22 cellular contexts compared by ENCODE assay signal in the genomic region with DNA sequence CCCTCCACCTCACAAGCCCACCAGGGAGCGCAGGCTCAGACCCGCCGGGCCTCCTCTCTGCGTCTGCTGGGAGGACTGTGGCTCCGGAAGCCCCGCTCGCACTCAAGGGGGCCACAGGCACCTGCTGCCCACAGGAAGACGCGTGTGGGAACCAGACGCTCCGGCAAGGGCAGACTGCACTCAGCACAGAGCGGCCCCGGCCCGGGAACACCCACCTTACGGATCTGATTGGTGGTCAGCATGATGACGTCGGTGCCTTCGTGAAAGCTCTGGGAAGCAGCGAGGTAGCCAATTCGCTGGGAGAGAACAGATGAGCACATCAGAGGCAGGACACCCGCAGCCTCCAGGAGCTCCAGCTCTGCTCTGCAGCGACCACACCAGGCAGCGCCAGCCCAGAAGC. TPM values are rescaled to one million over a fixed set of nuclear protein-coding genes. Genes with fewer than 3 reads are reported as not detected.
DNase-seq lines count a peak whose midpoint lies in the region; ATAC-seq, FAIRE-seq and TF ChIP-seq lines count a peak whose summit lies in the region.
"Had no signal": no experiment of that assay in that cellular context is flagged by ENCODE, and none has a peak within 500 bp of the region (broad histone marks: within the 10 kb centered on the region; RNA-seq: fewer than 3 reads in every experiment).

No MANE protein-coding gene starts in this region.

- no peak overlapping the region for H3K23ac ChIP-seq in mesendoderm (ENCODE audit: low read length)

- DNase-seq in HepG2 (ENCODE audit: low spot score) (no peak), right lobe of liver (no peak), WTC11 (ENCODE audit: low spot score) (no peak), mesendoderm (peak; percentile 9), NK-92 (lab: John Stamatoyannopoulos, UW; ENCODE audit: unreplicated experiment) (no peak), Ammon's horn (ENCODE audit: low spot score) (no peak), type B pancreatic cell (ENCODE audit: extremely low spot score, unreplicated experiment) (no peak)
- DNase-seq: CD4-positive, alpha-beta T cell; EL; KG1; MM.1S; NCI-H2081; NCI-H2227 treated with DMSO at 0.1 percent for 48 hours; NCI-H69; OCI-M1; Peyer's patch; SK-N-SH had no signal

- peaks cover 28 to 55% of the 10 kb centered on the region in 2 experiments for H3K36me3 ChIP-seq in HepG2 (replicated peaks in 1 of 2; ENCODE audit: control insufficient read depth in 1 of 2, insufficient read depth in 2 of 2, low read length in 2 of 2)
- H3K36me3 ChIP-seq in right lobe of liver: peaks cover 0 to 32% (median 7%) of the 10 kb centered on the region in 4 donors
- peaks cover 17% of the 10 kb centered on the region for H3K36me3 ChIP-seq in mesendoderm (ENCODE audit: control insufficient read depth, insufficient read depth, low read length)

- TF ChIP-seq POLR2A in HepG2 (IDR thresholded peaks at IDR 0.05; ENCODE audit: insufficient read depth in 1 of 2, low read depth in 2 of 2, low read length in 2 of 2) (no peak), right lobe of liver (IDR thresholded peaks at IDR 0.05) (no peak)

- H2BK5ac ChIP-seq in mesendoderm (ENCODE audit: low read length): no peak overlapping the region

- intact Hi-C loops in HepG2 (cut with micrococcal nuclease; ENCODE audit: unreplicated experiment): no loop called here
- intact Hi-C loops in right lobe of liver (cut with DNase I): no loop called here

- TF ChIP-seq EP300 in HepG2 (IDR thresholded peaks at IDR 0.05; ENCODE audit: low read depth in 2 of 2, low read length in 2 of 2): no peak
- no peak for TF ChIP-seq EP300 in HepG2 (CRISPR knock-in tag; IDR thresholded peaks at IDR 0.05; ENCODE audit: borderline replicate concordance)

- H3K4me2 ChIP-seq in HepG2 (ENCODE audit: low read depth, low read length) (no peak overlapping the region), mesendoderm (ENCODE audit: low read length) (no peak overlapping the region)
- H3K4me2 ChIP-seq: BLaER1 treated with 17β-estradiol and CSF1 and Interleukin-3, amounts not matched to agents 10 nM and 100 nM; SK-N-SH had no signal

- no peaks in the 10 kb centered on the region for H3K4me1 ChIP-seq in HepG2 (ENCODE audit: insufficient read depth, low read length)
- H3K4me1 ChIP-seq in right lobe of liver: peaks cover 0 to 27% (median 8%) of the 10 kb centered on the region in 4 donors
- H3K4me1 ChIP-seq in mesendoderm (ENCODE audit: control insufficient read depth, low read depth, low read length): no peaks in the 10 kb centered on the region
- H3K4me1 ChIP-seq: Peyer's patch had no signal

- no peaks in the 10 kb centered on the region for H3K9me3 Mint-ChIP-seq in WTC11
- H3K9me3 Mint-ChIP-seq in type B pancreatic cell: no peaks in the 10 kb centered on the region
- H3K9me3 Mint-ChIP-seq: CD4-positive, alpha-beta T cell had no signal

- H3K56ac ChIP-seq in mesendoderm (ENCODE audit: low read length): no peak overlapping the region

- H3K4me3 Mint-ChIP-seq in WTC11 (no peak overlapping the region), type B pancreatic cell (no peak overlapping the region)
- H3K4me3 Mint-ChIP-seq: CD4-positive, alpha-beta T cell had no signal

- no peak overlapping the region for H3K9ac ChIP-seq in HepG2 (ENCODE audit: insufficient read depth, low read depth, low read length)
- H3K9ac ChIP-seq in mesendoderm (ENCODE audit: low read length): no peak overlapping the region
- H3K9ac ChIP-seq: BLaER1 treated with 17β-estradiol and CSF1 and Interleukin-3, amounts not matched to agents 10 nM and 100 nM; SK-N-SH had no signal

- in situ Hi-C loops in HepG2 (cut with HindIII; ENCODE audit: extremely low pct_ligation_motif_present, low pct_unique_long_range_greater_than_20kb): no loop called here

- 91% methylated on average over 17 of the region's 23 CpGs for WGBS in HepG2 (ENCODE audit: low lambda C conversion rate)
- 100% methylated on average over 3 of the region's 23 CpGs for WGBS in right lobe of liver (ENCODE audit: insufficient coverage, low coverage, low lambda C conversion rate, missing lambda C conversion rate)
- WGBS in mesendoderm (ENCODE audit: extremely low coverage, insufficient coverage, low lambda C conversion rate): no CpG with 5 or more reads among the region's 23 CpGs

- H3K4me3 ChIP-seq in HepG2 (replicated peaks in 1 of 3; ENCODE audit: insufficient read depth in 1 of 3, low read depth in 2 of 3, low read length in 3 of 3) (no peak overlapping the region), right lobe of liver (no peak overlapping the region), mesendoderm (ENCODE audit: low read length) (no peak overlapping the region)
- H3K4me3 ChIP-seq: BLaER1 treated with 17β-estradiol and CSF1 and Interleukin-3, amounts not matched to agents 10 nM and 100 nM; Peyer's patch had no signal

- H3K27me3 ChIP-seq in HepG2 (ENCODE audit: control insufficient read depth in 1 of 2, insufficient read depth in 2 of 2, low read length in 2 of 2) (no peaks in the 10 kb centered on the region), right lobe of liver (no peaks in the 10 kb centered on the region), mesendoderm (ENCODE audit: insufficient read depth, low read length, poor library complexity) (no peaks in the 10 kb centered on the region)
- H3K27me3 ChIP-seq: BLaER1 treated with 17β-estradiol and CSF1 and Interleukin-3, amounts not matched to agents 10 nM and 100 nM; Peyer's patch had no signal

- peaks cover 18% of the 10 kb centered on the region for H3K79me1 ChIP-seq in mesendoderm (ENCODE audit: low read length)

- H3K4me1 Mint-ChIP-seq in WTC11 (no peaks in the 10 kb centered on the region), type B pancreatic cell (ENCODE audit: unreplicated experiment) (no peaks in the 10 kb centered on the region)

- no TSS peak for BruUV-seq in HepG2 (replicated peaks; lab: Mats Ljungman, UMichigan)

- H2BK15ac ChIP-seq in mesendoderm (replicated peaks; ENCODE audit: low read depth): no peak overlapping the region

- H3K27me3 Mint-ChIP-seq in WTC11 (ENCODE audit: low read depth) (no peaks in the 10 kb centered on the region), type B pancreatic cell (no peaks in the 10 kb centered on the region)
- H3K27me3 Mint-ChIP-seq: CD4-positive, alpha-beta T cell had no signal

- TF ChIP-seq RAD21 in HepG2 (CRISPR knock-in tag; IDR thresholded peaks at IDR 0.05): no peak

- peaks cover 28% of the 10 kb centered on the region for H3K79me2 ChIP-seq in HepG2 (ENCODE audit: insufficient read depth, low read length)
- peaks cover 29% of the 10 kb centered on the region for H3K79me2 ChIP-seq in mesendoderm (ENCODE audit: control insufficient read depth, insufficient read depth, low read length)

- no peak overlapping the region for H2AFZ ChIP-seq in HepG2 (ENCODE audit: low read length)

- POLR2A ChIA-PET in HepG2 (lab: Yijun Ruan, JAX) (interaction anchor here (1.3 kb wide), 1 partner anchor 15 kb away, joined by 5 read pairs; a partner anchor contains a TSS), WTC11 (lab: Charles Lee) (interaction anchor here (0.9 kb wide), 1 partner anchor 93 kb away, joined by 3 read pairs; no protein-coding TSS in a partner anchor)

- no peak overlapping the region for H4K5ac ChIP-seq in mesendoderm (ENCODE audit: low read length)

- H4K20me1 ChIP-seq in HepG2 (ENCODE audit: insufficient read depth, low read length): peaks cover 4% of the 10 kb centered on the region; the same call in 1 of the 2 replicates

- no peak overlapping the region for H3K4ac ChIP-seq in mesendoderm (ENCODE audit: low read depth, low read length)

- TF ChIP-seq CTCF in HepG2 (CRISPR knock-in tag; IDR thresholded peaks at IDR 0.05): no peak
- TF ChIP-seq CTCF in right lobe of liver (IDR thresholded peaks at IDR 0.05): no peak
- no peak for TF ChIP-seq CTCF in WTC11 (IDR thresholded peaks at IDR 0.05)
- TF ChIP-seq CTCF in type B pancreatic cell (conservative IDR thresholded peaks at IDR 0.05): no peak

- no peak overlapping the region for H3K18ac ChIP-seq in mesendoderm (ENCODE audit: low read length)

- H3K27ac Mint-ChIP-seq in WTC11 (no peak overlapping the region; the same call in 1 of the 2 replicates), type B pancreatic cell (no peak overlapping the region)
- H3K27ac Mint-ChIP-seq: CD4-positive, alpha-beta T cell had no signal

- peaks cover 43% of the 10 kb centered on the region for H3K36me3 Mint-ChIP-seq in WTC11
- H3K36me3 Mint-ChIP-seq in type B pancreatic cell: peaks cover 11% of the 10 kb centered on the region

- no peak for FAIRE-seq in HepG2 (lab: Jason Lieb, UNC)
- FAIRE-seq: D721Med, GM19239, H54, HTR-8/SVneo had no signal

- H3K9me3 ChIP-seq in HepG2 (ENCODE audit: low read length): no peaks in the 10 kb centered on the region
- no peaks in the 10 kb centered on the region for H3K9me3 ChIP-seq in right lobe of liver
- H3K9me3 ChIP-seq: BLaER1 treated with 17β-estradiol and CSF1 and Interleukin-3, amounts not matched to agents 10 nM and 100 nM; Peyer's patch; SK-N-SH had no signal

- CTCF ChIA-PET in HepG2 (lab: Yijun Ruan, JAX; ENCODE audit: low intra/inter-chr PET ratio, low total read pairs) (no interaction called here), WTC11 (lab: Charles Lee) (interaction anchor here (0.7 to 1.4 kb wide), 3 partner anchors 19 to 103 kb away, joined by 4 to 5 read pairs (median 4); no protein-coding TSS in a partner anchor)

- no peak overlapping the region for H2BK120ac ChIP-seq in mesendoderm (ENCODE audit: low read depth, low read length)

- H2AK5ac ChIP-seq in mesendoderm (ENCODE audit: low read length): no peak overlapping the region

- H3K27ac ChIP-seq in HepG2 (ENCODE audit: extremely low read length, insufficient read depth, low read length) (no peak overlapping the region), right lobe of liver (no peak overlapping the region), mesendoderm (ENCODE audit: low read depth, low read length) (no peak overlapping the region)
- H3K27ac ChIP-seq: BLaER1 treated with 17β-estradiol and CSF1 and Interleukin-3, amounts not matched to agents 10 nM and 100 nM; Peyer's patch had no signal

- H4K8ac ChIP-seq in mesendoderm (ENCODE audit: low read depth, low read length): no peak overlapping the region

- no peak for ATAC-seq in HepG2
- ATAC-seq in right lobe of liver: no peak
- ATAC-seq in WTC11: peak; percentile 60

RNA-seq across cellular contexts. Expression of a gene that starts 14.6 kb away (rescaled TPM):
- 73.5 and 82.6 TPM in 2 replicates for total RNA-seq in HepG2 (2016; rRNA removed; fragmentation: Illumina TruSeq; extraction: Trizol)
- total RNA-seq in HepG2 (2016; cell fraction: cytosol; rRNA removed; fragmentation: Illumina TruSeq; extraction: Trizol; ENCODE audit: low read depth): 30.1 and 33.5 TPM in 2 replicates
- 55.4 and 84.4 TPM in 2 replicates for total RNA-seq in HepG2 (2016; cell fraction: insoluble cytoplasmic fraction; rRNA removed; fragmentation: Illumina TruSeq; extraction: Trizol)
- 61.4 and 65.9 TPM in 2 replicates for total RNA-seq in HepG2 (2016; cell fraction: membrane; rRNA removed; fragmentation: Illumina TruSeq; extraction: Trizol)
- 44.7 and 54.3 TPM in 2 replicates for total RNA-seq in HepG2 (2016; cell fraction: nucleus; rRNA removed; fragmentation: Illumina TruSeq; extraction: Trizol)
- 68.0 and 78.6 TPM in 2 replicates for polyA plus RNA-seq in HepG2 (2011; rRNA removed)
- 50.1 and 66.2 TPM in 2 replicates for polyA plus RNA-seq in HepG2 (2011; cell fraction: cytosol; rRNA removed)
- polyA plus RNA-seq in HepG2 (2011; cell fraction: nucleus; rRNA removed): 236 and 270 TPM in 2 replicates
- polyA plus RNA-seq in HepG2 (2012): 61.5 and 82.7 TPM in 2 replicates
- polyA plus RNA-seq in HepG2 (2016; cell fraction: cytosol; fragmentation: Illumina TruSeq; extraction: Trizol; ENCODE audit: low read depth): 11.6 and 13.9 TPM in 2 replicates
- polyA plus RNA-seq in HepG2 (2016; cell fraction: insoluble cytoplasmic fraction; fragmentation: Illumina TruSeq; extraction: Trizol; ENCODE audit: low read depth): 71.2 and 87.4 TPM in 2 replicates
- 38.5 and 41.5 TPM in 2 replicates for polyA plus RNA-seq in HepG2 (2016; cell fraction: membrane; fragmentation: Illumina TruSeq; extraction: Trizol; ENCODE audit: low read depth)
- 139 and 143 TPM in 2 replicates for polyA plus RNA-seq in HepG2 (2016; cell fraction: nucleus; fragmentation: Illumina TruSeq; extraction: Trizol; ENCODE audit: insufficient read depth, low read depth)
- 72.3 and 142 TPM in 2 replicates for polyA minus RNA-seq in HepG2 (2011; rRNA and poly(A)+ RNA removed; ENCODE audit: low replicate concordance)
- 54.0 and 70.6 TPM in 2 replicates for polyA minus RNA-seq in HepG2 (2011; cell fraction: cytosol; rRNA and poly(A)+ RNA removed)
- 44.3 and 51.8 TPM in 2 replicates for polyA minus RNA-seq in HepG2 (2011; cell fraction: nucleus; rRNA and poly(A)+ RNA removed)
- 10 to 100 TPM; 55.5 to 99.0 (median 65.5) TPM for total RNA-seq in right lobe of liver
- 160 to 190 TPM (median 163 TPM) in 3 replicates for total RNA-seq in WTC11 (2021)
- polyA plus RNA-seq in mesendoderm (2013, experiment 1 of 2): 92.2 TPM
- 92.6 TPM for polyA plus RNA-seq in mesendoderm (2013, experiment 2 of 2)
- total RNA-seq in type B pancreatic cell (ENCODE audit: low replicate concordance): 127 and 139 TPM in 2 replicates

RNA-seq across cellular contexts. Expression of a gene that starts 26.9 kb away (rescaled TPM):
- total RNA-seq in HepG2 (2016; rRNA removed; fragmentation: Illumina TruSeq; extraction: Trizol) (7.5 and 9.7 TPM in 2 replicates), right lobe of liver (10 to 100 TPM; 10.3 to 23.5 (median 14.9) TPM), WTC11 (2021) (99.2 to 111 TPM (median 103 TPM) in 3 replicates), type B pancreatic cell (ENCODE audit: low replicate concordance) (68.8 and 76.3 TPM in 2 replicates)
- total RNA-seq in HepG2 (2016; cell fraction: cytosol; rRNA removed; fragmentation: Illumina TruSeq; extraction: Trizol; ENCODE audit: low read depth): 20.6 and 20.7 TPM in 2 replicates
- total RNA-seq in HepG2 (2016; cell fraction: insoluble cytoplasmic fraction; rRNA removed; fragmentation: Illumina TruSeq; extraction: Trizol): 6.4 and 8.2 TPM in 2 replicates
- total RNA-seq in HepG2 (2016; cell fraction: membrane; rRNA removed; fragmentation: Illumina TruSeq; extraction: Trizol): 12.0 and 15.8 TPM in 2 replicates
- 12.3 and 14.9 TPM in 2 replicates for total RNA-seq in HepG2 (2016; cell fraction: nucleus; rRNA removed; fragmentation: Illumina TruSeq; extraction: Trizol)
- 14.6 and 17.9 TPM in 2 replicates for polyA plus RNA-seq in HepG2 (2011; rRNA removed)
- 6.1 and 9.5 TPM in 2 replicates for polyA plus RNA-seq in HepG2 (2011; cell fraction: cytosol; rRNA removed)
- 138 and 210 TPM in 2 replicates for polyA plus RNA-seq in HepG2 (2011; cell fraction: nucleus; rRNA removed)
- 22.3 and 23.3 TPM in 2 replicates for polyA plus RNA-seq in HepG2 (2012)
- polyA plus RNA-seq in HepG2 (2016; cell fraction: cytosol; fragmentation: Illumina TruSeq; extraction: Trizol; ENCODE audit: low read depth): 2.5 and 3.3 TPM in 2 replicates
- 10.5 and 15.3 TPM in 2 replicates for polyA plus RNA-seq in HepG2 (2016; cell fraction: insoluble cytoplasmic fraction; fragmentation: Illumina TruSeq; extraction: Trizol; ENCODE audit: low read depth)
- polyA plus RNA-seq in HepG2 (2016; cell fraction: membrane; fragmentation: Illumina TruSeq; extraction: Trizol; ENCODE audit: low read depth): 7.1 TPM in 2 replicates
- polyA plus RNA-seq in HepG2 (2016; cell fraction: nucleus; fragmentation: Illumina TruSeq; extraction: Trizol; ENCODE audit: insufficient read depth, low read depth): 76.0 and 84.3 TPM in 2 replicates
- polyA minus RNA-seq in HepG2 (2011; rRNA and poly(A)+ RNA removed; ENCODE audit: low replicate concordance): 36.8 and 45.6 TPM in 2 replicates
- 21.6 and 26.0 TPM in 2 replicates for polyA minus RNA-seq in HepG2 (2011; cell fraction: cytosol; rRNA and poly(A)+ RNA removed)
- polyA minus RNA-seq in HepG2 (2011; cell fraction: nucleus; rRNA and poly(A)+ RNA removed): 30.1 and 31.9 TPM in 2 replicates
- polyA plus RNA-seq in mesendoderm (2013, experiment 1 of 2): 33.0 TPM
- 33.1 TPM for polyA plus RNA-seq in mesendoderm (2013, experiment 2 of 2)

RNA-seq across cellular contexts. Expression of a gene that starts 40.1 kb away (rescaled TPM):
- total RNA-seq in HepG2 (2016; rRNA removed; fragmentation: Illumina TruSeq; extraction: Trizol) (0.24 and 0.77 TPM in 2 replicates), right lobe of liver (1 to 10 TPM in 5 of 6 experiments, not detected in 1; 1.2 to 6.9 (median 4.2) TPM), WTC11 (2021) (0.73 to 1.9 TPM (median 1.8 TPM) in 3 replicates), type B pancreatic cell (ENCODE audit: low replicate concordance) (4.9 and 7.4 TPM in 2 replicates)
- 0.79 and 0.91 TPM in 2 replicates for total RNA-seq in HepG2 (2016; cell fraction: cytosol; rRNA removed; fragmentation: Illumina TruSeq; extraction: Trizol; ENCODE audit: low read depth)
- 0.34 and 1.5 TPM in 2 replicates for total RNA-seq in HepG2 (2016; cell fraction: insoluble cytoplasmic fraction; rRNA removed; fragmentation: Illumina TruSeq; extraction: Trizol)
- total RNA-seq in HepG2 (2016; cell fraction: membrane; rRNA removed; fragmentation: Illumina TruSeq; extraction: Trizol): 0.83 and 1.5 TPM in 2 replicates
- 1.1 and 2.5 TPM in 2 replicates for total RNA-seq in HepG2 (2016; cell fraction: nucleus; rRNA removed; fragmentation: Illumina TruSeq; extraction: Trizol)
- polyA plus RNA-seq in HepG2 (2011; rRNA removed): 3.9 and 4.1 TPM in 2 replicates
- polyA plus RNA-seq in HepG2 (2011; cell fraction: cytosol; rRNA removed): 0.55 and 0.75 TPM in 2 replicates
- polyA plus RNA-seq in HepG2 (2011; cell fraction: nucleus; rRNA removed): 66.6 and 91.0 TPM in 2 replicates
- 1.7 and 4.4 TPM in 2 replicates for polyA plus RNA-seq in HepG2 (2012)
- polyA plus RNA-seq in HepG2 (2016; cell fraction: cytosol; fragmentation: Illumina TruSeq; extraction: Trizol; ENCODE audit: low read depth): 0.57 and 1.2 TPM in 2 replicates
- 0.45 and 0.53 TPM in 2 replicates for polyA plus RNA-seq in HepG2 (2016; cell fraction: insoluble cytoplasmic fraction; fragmentation: Illumina TruSeq; extraction: Trizol; ENCODE audit: low read depth)
- polyA plus RNA-seq in HepG2 (2016; cell fraction: membrane; fragmentation: Illumina TruSeq; extraction: Trizol; ENCODE audit: low read depth): 0.94 TPM in 2 replicates
- polyA plus RNA-seq in HepG2 (2016; cell fraction: nucleus; fragmentation: Illumina TruSeq; extraction: Trizol; ENCODE audit: insufficient read depth, low read depth): 4.3 and 6.3 TPM in 2 replicates
- 0.54 and 2.7 TPM in 2 replicates for polyA minus RNA-seq in HepG2 (2011; rRNA and poly(A)+ RNA removed; ENCODE audit: low replicate concordance)
- polyA minus RNA-seq in HepG2 (2011; cell fraction: cytosol; rRNA and poly(A)+ RNA removed): not detected in 2 replicates
- 1.9 and 4.2 TPM in 2 replicates for polyA minus RNA-seq in HepG2 (2011; cell fraction: nucleus; rRNA and poly(A)+ RNA removed)
- polyA plus RNA-seq in mesendoderm (2013, experiment 1 of 2): 0.48 TPM
- 0.36 TPM for polyA plus RNA-seq in mesendoderm (2013, experiment 2 of 2)

RNA-seq across cellular contexts. Expression of a gene that starts 40.7 kb away (rescaled TPM):
- total RNA-seq in HepG2 (2016; rRNA removed; fragmentation: Illumina TruSeq; extraction: Trizol): 3.5 and 4.3 TPM in 2 replicates
- total RNA-seq in HepG2 (2016; cell fraction: cytosol; rRNA removed; fragmentation: Illumina TruSeq; extraction: Trizol; ENCODE audit: low read depth): 2.2 and 2.7 TPM in 2 replicates
- total RNA-seq in HepG2 (2016; cell fraction: insoluble cytoplasmic fraction; rRNA removed; fragmentation: Illumina TruSeq; extraction: Trizol): 3.5 and 4.0 TPM in 2 replicates
- 2.7 and 3.2 TPM in 2 replicates for total RNA-seq in HepG2 (2016; cell fraction: membrane; rRNA removed; fragmentation: Illumina TruSeq; extraction: Trizol)
- 2.4 and 2.5 TPM in 2 replicates for total RNA-seq in HepG2 (2016; cell fraction: nucleus; rRNA removed; fragmentation: Illumina TruSeq; extraction: Trizol)
- polyA plus RNA-seq in HepG2 (2011; rRNA removed): 17.8 and 20.3 TPM in 2 replicates
- 13.9 and 16.9 TPM in 2 replicates for polyA plus RNA-seq in HepG2 (2011; cell fraction: cytosol; rRNA removed)
- 10.8 and 12.6 TPM in 2 replicates for polyA plus RNA-seq in HepG2 (2011; cell fraction: nucleus; rRNA removed)
- 6.2 and 6.8 TPM in 2 replicates for polyA plus RNA-seq in HepG2 (2012)
- 0.97 and 1.0 TPM in 2 replicates for polyA plus RNA-seq in HepG2 (2016; cell fraction: cytosol; fragmentation: Illumina TruSeq; extraction: Trizol; ENCODE audit: low read depth)
- 6.2 and 7.9 TPM in 2 replicates for polyA plus RNA-seq in HepG2 (2016; cell fraction: insoluble cytoplasmic fraction; fragmentation: Illumina TruSeq; extraction: Trizol; ENCODE audit: low read depth)
- polyA plus RNA-seq in HepG2 (2016; cell fraction: membrane; fragmentation: Illumina TruSeq; extraction: Trizol; ENCODE audit: low read depth): 2.8 TPM in 2 replicates
- polyA plus RNA-seq in HepG2 (2016; cell fraction: nucleus; fragmentation: Illumina TruSeq; extraction: Trizol; ENCODE audit: insufficient read depth, low read depth): 6.6 and 6.8 TPM in 2 replicates
- 23.6 and 71.5 TPM in 2 replicates for polyA minus RNA-seq in HepG2 (2011; rRNA and poly(A)+ RNA removed; ENCODE audit: low replicate concordance)
- 19.3 and 25.0 TPM in 2 replicates for polyA minus RNA-seq in HepG2 (2011; cell fraction: cytosol; rRNA and poly(A)+ RNA removed)
- 5.3 and 6.0 TPM in 2 replicates for polyA minus RNA-seq in HepG2 (2011; cell fraction: nucleus; rRNA and poly(A)+ RNA removed)
- 10 to 100 TPM in 4 of 6 experiments, 1 to 10 TPM in 2; 8.3 to 13.8 (median 10.8) TPM for total RNA-seq in right lobe of liver
- 8.1 to 9.8 TPM (median 9.6 TPM) in 3 replicates for total RNA-seq in WTC11 (2021)
- polyA plus RNA-seq in mesendoderm (2013, experiment 1 of 2): 5.7 TPM
- 6.3 TPM for polyA plus RNA-seq in mesendoderm (2013, experiment 2 of 2)
- total RNA-seq in type B pancreatic cell (ENCODE audit: low replicate concordance): 34.6 and 37.8 TPM in 2 replicates
